Comparison of ENCODE assay signal across 28 cellular contexts in the genomic region with DNA sequence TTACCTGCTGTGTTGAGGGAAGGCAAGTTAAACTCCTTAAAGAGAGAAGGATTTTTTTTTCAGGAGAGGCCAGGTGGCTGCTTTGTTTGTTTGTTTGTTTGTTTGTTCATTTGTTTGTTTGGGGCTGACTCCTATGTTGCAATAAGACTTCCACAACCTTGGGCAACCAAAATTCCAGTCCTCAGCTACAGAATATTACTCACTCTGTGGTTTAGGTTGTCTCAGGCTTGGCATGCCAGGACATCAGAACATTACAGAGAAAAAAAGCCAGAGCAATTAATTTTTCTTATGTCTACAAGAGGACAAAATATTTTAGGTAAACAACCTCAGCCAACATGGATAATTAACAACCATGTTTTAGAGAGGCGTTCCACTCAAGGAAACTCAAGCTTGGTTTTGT.
DNase-seq lines count a peak whose midpoint lies in the region; ATAC-seq, FAIRE-seq and TF ChIP-seq lines count a peak whose summit lies in the region.
"Had no signal": no experiment of that assay in that cellular context is flagged by ENCODE, and none has a peak within 500 bp of the region (broad histone marks: within the 10 kb centered on the region; RNA-seq: fewer than 3 reads in every experiment).

No MANE protein-coding gene starts in this region.

- peak; percentile 73 for FAIRE-seq in H54 (lab: Jason Lieb, UNC)
- FAIRE-seq: G401.6 had no signal

- H3K4me1 Mint-ChIP-seq in immature natural killer cell = no peaks in the 10 kb centered on the region
- H3K4me1 Mint-ChIP-seq: activated CD4-positive, alpha-beta T cell treated with anti-CD3 and anti-CD28 coated beads for 36 hours; naive thymus-derived CD8-positive, alpha-beta T cell had no signal

- TF ChIP-seq POLR2A in H54 (IDR thresholded peaks at IDR 0.05; ENCODE audit: low read depth, low read length) = no peak

- CTCF ChIA-PET in RWPE1 (lab: Yijun Ruan, JAX) = interaction anchor here (0.6 to 1.2 kb wide), 4 partner anchors 16 to 1143 kb away, joined by 3 to 4 read pairs (median 3); no protein-coding TSS in a partner anchor

- no peak overlapping the region for H3K4me3 Mint-ChIP-seq in immature natural killer cell
- H3K4me3 Mint-ChIP-seq: activated CD4-positive, alpha-beta T cell treated with anti-CD3 and anti-CD28 coated beads for 36 hours; naive thymus-derived CD8-positive, alpha-beta T cell had no signal

- DNase-seq in H54 (ENCODE audit: insufficient read length, low spot score) (no peak), RWPE1 (ENCODE audit: low spot score) (peak; percentile 55), epithelial cell of prostate (ENCODE audit: low read depth, low spot score) (peak; percentile 58), renal cortical epithelial cell (ENCODE audit: low read depth) (peak; percentile 79), immature natural killer cell (no peak), pons (ENCODE audit: low spot score) (no peak)
- DNase-seq: activated CD4-positive, alpha-beta T cell treated with anti-CD3 and anti-CD28 coated beads for 36 hours; activated CD8-positive, alpha-beta memory T cell treated with anti-CD3 and anti-CD28 coated beads for 24 hours; activated gamma-delta T cell; body of pancreas; DMS53; gastrocnemius medialis; H7; hippocampal formation; left ventricle myocardium superior; naive thymus-derived CD8-positive, alpha-beta T cell; NCI-H1417 treated with DMSO at 0.1 percent for 48 hours; NCI-H774; occipital lobe; retina; SK-N-SH; stimulated activated CD4-positive, alpha-beta T cell treated with anti-CD3 and anti-CD28 coated beads, Interleukin-2, amount 100 ng/mL, for 24 hours; stomach; T-helper 2 cell; tibial artery had no signal

- POLR2A ChIA-PET in RWPE1 (lab: Yijun Ruan, JAX; ENCODE audit: low non-redundant PET) = no interaction called here

- H3K27ac Mint-ChIP-seq in immature natural killer cell = no peak overlapping the region
- H3K27ac Mint-ChIP-seq: activated CD4-positive, alpha-beta T cell treated with anti-CD3 and anti-CD28 coated beads for 36 hours had no signal

- no peak overlapping the region for H3K27ac ChIP-seq in RWPE1
- peak overlapping the region; percentile 61 for H3K27ac ChIP-seq in epithelial cell of prostate
- H3K27ac ChIP-seq: BLaER1 treated with 17β-estradiol and CSF1 and Interleukin-3, amounts not matched to agents 10 nM and 100 nM; body of pancreas; gastrocnemius medialis; stomach; tibial artery had no signal

- no peak for ATAC-seq in HG02840 (IDR thresholded peaks at IDR 0.05; ENCODE audit: low FRiP score, unreplicated experiment)
- ATAC-seq: activated CD4-positive, alpha-beta T cell treated with anti-CD3 and anti-CD28 coated beads for 36 hours; body of pancreas; gastrocnemius medialis; left ventricle myocardium superior; naive thymus-derived CD8-positive, alpha-beta T cell had no signal

- H3K9me3 Mint-ChIP-seq in immature natural killer cell = no peaks in the 10 kb centered on the region

- TF ChIP-seq CTCF in RWPE1 (conservative IDR thresholded peaks at IDR 0.05; ENCODE audit: low read depth) = no peak

- H3K27me3 Mint-ChIP-seq in immature natural killer cell (ENCODE audit: low read depth in 3 of 3) = peaks cover 3 to 6% (median 4%) of the 10 kb centered on the region in 3 donors

- H3K36me3 Mint-ChIP-seq in immature natural killer cell = no peaks in the 10 kb centered on the region

Comparison
In these comparisons a context has a peak if more than half of its experiments do, and no peak if none do; other contexts are left out.
1. DNase-seq: peak in RWPE1 (single experiment), epithelial cell of prostate (single experiment) and renal cortical epithelial cell (single experiment); none in H54 (single experiment), immature natural killer cell (0 of 3) and pons (single experiment).